Comparison of ENCODE assay signal across 1 cellular context in the genomic region with DNA sequence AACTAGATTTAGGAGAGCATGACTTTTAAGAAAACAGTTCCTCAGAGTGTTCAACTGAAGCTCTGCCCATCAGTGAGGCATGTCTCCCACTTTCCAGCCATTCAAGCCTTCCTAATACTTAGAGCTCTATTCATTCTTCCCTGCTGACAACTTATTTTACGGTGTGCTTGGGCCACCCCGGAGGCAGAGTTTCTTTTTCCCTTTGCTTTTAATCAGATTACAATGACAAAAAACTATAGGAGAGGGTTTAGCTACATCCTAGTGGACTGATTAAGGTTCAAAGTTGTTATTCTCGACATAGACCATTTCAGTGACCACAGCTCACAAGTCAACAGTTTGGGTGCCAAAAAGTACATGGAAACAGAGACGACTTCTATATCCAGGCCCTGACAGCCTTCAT.
TF ChIP-seq lines count a peak whose summit lies in the region.

No MANE protein-coding gene starts in this region.

TF ChIP-seq in IMR-90, 13 proteins besides CTCF, POLR2A, EP300 and RAD21:
- TF ChIP-seq, protein P1, sequence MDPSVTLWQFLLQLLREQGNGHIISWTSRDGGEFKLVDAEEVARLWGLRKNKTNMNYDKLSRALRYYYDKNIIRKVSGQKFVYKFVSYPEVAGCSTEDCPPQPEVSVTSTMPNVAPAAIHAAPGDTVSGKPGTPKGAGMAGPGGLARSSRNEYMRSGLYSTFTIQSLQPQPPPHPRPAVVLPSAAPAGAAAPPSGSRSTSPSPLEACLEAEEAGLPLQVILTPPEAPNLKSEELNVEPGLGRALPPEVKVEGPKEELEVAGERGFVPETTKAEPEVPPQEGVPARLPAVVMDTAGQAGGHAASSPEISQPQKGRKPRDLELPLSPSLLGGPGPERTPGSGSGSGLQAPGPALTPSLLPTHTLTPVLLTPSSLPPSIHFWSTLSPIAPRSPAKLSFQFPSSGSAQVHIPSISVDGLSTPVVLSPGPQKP (IDR thresholded peaks at IDR 0.05; ENCODE audit: borderline replicate concordance, low read depth, low read length) = no peak
- no peak for TF ChIP-seq RFX5 (IDR thresholded peaks at IDR 0.05; ENCODE audit: low read depth, low read length)
- no peak for TF ChIP-seq SMC3 (IDR thresholded peaks at IDR 0.05; ENCODE audit: low read depth, low read length)
- TF ChIP-seq MAZ (IDR thresholded peaks at IDR 0.05; ENCODE audit: borderline replicate concordance, low read depth, low read length) = no peak
- no peak for TF ChIP-seq MAFK (IDR thresholded peaks at IDR 0.05; ENCODE audit: low read depth, low read length)
- no peak for TF ChIP-seq CEBPB (IDR thresholded peaks at IDR 0.05; ENCODE audit: low read depth, low read length)
- no peak for TF ChIP-seq RCOR1 (IDR thresholded peaks at IDR 0.05; ENCODE audit: insufficient replicate concordance, low read length)
- no peak for TF ChIP-seq BHLHE40 (IDR thresholded peaks at IDR 0.05; ENCODE audit: low read depth, low read length)
- TF ChIP-seq MXI1 (IDR thresholded peaks at IDR 0.05; ENCODE audit: borderline replicate concordance, low read depth, low read length) = no peak
- TF ChIP-seq NFE2L2 (IDR thresholded peaks at IDR 0.05; ENCODE audit: low read depth, low read length) = no peak
- TF ChIP-seq CHD1 (IDR thresholded peaks at IDR 0.05; ENCODE audit: low read depth, low read length) = no peak
- TF ChIP-seq, protein P2, sequence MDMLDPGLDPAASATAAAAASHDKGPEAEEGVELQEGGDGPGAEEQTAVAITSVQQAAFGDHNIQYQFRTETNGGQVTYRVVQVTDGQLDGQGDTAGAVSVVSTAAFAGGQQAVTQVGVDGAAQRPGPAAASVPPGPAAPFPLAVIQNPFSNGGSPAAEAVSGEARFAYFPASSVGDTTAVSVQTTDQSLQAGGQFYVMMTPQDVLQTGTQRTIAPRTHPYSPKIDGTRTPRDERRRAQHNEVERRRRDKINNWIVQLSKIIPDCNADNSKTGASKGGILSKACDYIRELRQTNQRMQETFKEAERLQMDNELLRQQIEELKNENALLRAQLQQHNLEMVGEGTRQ (IDR thresholded peaks at IDR 0.05; ENCODE audit: low read depth, low read length) = no peak
